In genomic region chr9:124771867-124772621, GRCh38 we compare ENCODE assay signal across 8 cellular contexts. TPM values are rescaled to one million over a fixed set of nuclear protein-coding genes. Genes with fewer than 3 reads are reported as not detected.
A peak's percentile ranks its signal among the peaks of the same experiment; 100 is the strongest.
DNase-seq lines count a peak whose midpoint lies in the region; ATAC-seq and TF ChIP-seq lines count a peak whose summit lies in the region.

No MANE protein-coding gene starts in this region.

- H3K36me3 ChIP-seq in SJSA1 (no peaks in the 10 kb centered on the region), breast epithelium (no peaks in the 10 kb centered on the region)

- TF ChIP-seq CTCF in breast epithelium (IDR thresholded peaks at IDR 0.05), result peak; percentile 93 to 96 (median 93)
- peak; percentile 85 for TF ChIP-seq CTCF in retinal pigment epithelial cell (conservative IDR thresholded peaks at IDR 0.05; ENCODE audit: low read depth, low read length)

- H3K4me3 ChIP-seq in SJSA1 (peak overlapping the region; percentile 80), breast epithelium (peak overlapping the region; percentile 80 to 91 (median 90)), iPS-18c (ENCODE audit: insufficient read depth, low read depth, low read length) (peak overlapping the region; percentile 57), retinal pigment epithelial cell (ENCODE audit: low read length) (peak overlapping the region; percentile 73)

- no peak overlapping the region for H3K27ac ChIP-seq in SJSA1
- peak overlapping the region; percentile 81 to 82 for H3K27ac ChIP-seq in breast epithelium

- no peak for TF ChIP-seq POLR2A in breast epithelium (IDR thresholded peaks at IDR 0.05)

- DNase-seq in DMS 273 (lab: John Stamatoyannopoulos, UW; ENCODE audit: unreplicated experiment) (peak; percentile 91), HuH-7 (ENCODE audit: low spot score) (peak; percentile 80), SJSA1 (ENCODE audit: low read depth in 1 of 2, low spot score in 2 of 2) (peak; percentile 78 to 89), breast epithelium (ENCODE audit: low spot score in 2 of 2) (peak; percentile 50 to 74), retinal pigment epithelial cell (ENCODE audit: low read depth) (no peak)

- H3K27me3 ChIP-seq in SJSA1 (replicated peaks) (peaks cover 14% of the 10 kb centered on the region), breast epithelium (no peaks in the 10 kb centered on the region)

- 0 out of 2 replicates have a peak, but pooled peaks cover 1% of the 10 kb centered on the region for H3K9me3 ChIP-seq in SJSA1 (replicated peaks)
- no peaks in the 10 kb centered on the region for H3K9me3 ChIP-seq in breast epithelium
- H3K9me3 ChIP-seq in iPS-18c (ENCODE audit: control insufficient read depth, insufficient read depth, low read length), result no peaks in the 10 kb centered on the region

- H3K4me1 ChIP-seq in SJSA1 (replicated peaks), result peaks cover 16% of the 10 kb centered on the region
- H3K4me1 ChIP-seq in breast epithelium, result no peaks in the 10 kb centered on the region

- intact Hi-C loops in breast epithelium (cut with DNase I; ENCODE audit: low total_unique reads), result loop anchor here (2.0 to 10.0 kb wide), 2 partner anchors 81 to 763 kb away; partner anchors contain the start of gene WDR38

- ATAC-seq in HG03280 (IDR thresholded peaks at IDR 0.05; ENCODE audit: unreplicated experiment) (no peak), GM19351 (IDR thresholded peaks at IDR 0.05; ENCODE audit: unreplicated experiment) (no peak)

RNA-seq across cellular contexts. Expression of gene NR6A1, which starts 0.9 kb away (rescaled TPM):
- total RNA-seq in SJSA1 (2014; rRNA removed; shearing (Covaris generic)), result 0.88 and 1.0 TPM in 2 replicates
- total RNA-seq in breast epithelium, result 1 to 10 TPM; 1.3 to 5.3 (median 3.9) TPM

RNA-seq across cellular contexts. Expression of gene OLFML2A, which starts 4.9 kb away (rescaled TPM):
- total RNA-seq in SJSA1 (2014; rRNA removed; shearing (Covaris generic)), result 5.0 and 7.8 TPM in 2 replicates
- total RNA-seq in breast epithelium, result 10 to 100 TPM; 11.4 to 25.2 (median 11.4) TPM
